Comparison of ENCODE assay signal across 1 cellular context in genomic region chr17:78357687-78358537, GRCh38.
TF ChIP-seq lines count a peak whose summit lies in the region.

No MANE protein-coding gene starts in this region.

TF ChIP-seq in SK-N-SH treated with all-trans-retinoic acid at 6 μM for 48 hours, 23 proteins besides CTCF, POLR2A, EP300 and RAD21 (continued from another document):
- TF ChIP-seq BACH2 (CRISPR knock-in tag; IDR thresholded peaks at IDR 0.05; ENCODE audit: borderline replicate concordance) = no peak
